Comparison of ENCODE assay signal across 25 cellular contexts in the genomic region with DNA sequence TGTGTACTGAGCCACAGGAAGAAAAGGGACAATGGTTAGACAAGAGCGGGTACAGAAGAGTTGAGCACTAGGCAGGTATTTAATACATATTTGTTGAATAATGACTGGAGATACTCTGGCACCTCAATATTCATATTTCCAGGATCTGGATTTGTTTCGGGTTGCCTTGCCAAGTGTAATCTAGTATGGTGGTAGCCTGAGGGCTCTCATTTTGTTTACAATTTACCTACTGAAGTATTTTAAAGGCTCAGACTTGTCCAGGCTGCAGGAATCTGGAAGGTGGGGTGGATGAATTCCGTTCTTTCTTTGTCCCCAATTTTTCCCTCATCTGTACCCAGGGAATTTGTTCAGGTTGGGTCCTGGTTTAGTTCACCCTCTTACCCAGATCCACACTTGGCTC.
"Had no signal": no experiment of that assay in that cellular context is flagged by ENCODE, and none has a peak within 500 bp of the region (broad histone marks: within the 10 kb centered on the region; RNA-seq: fewer than 3 reads in every experiment).

No MANE protein-coding gene starts in this region.

- H3K9me3 Mint-ChIP-seq: activated naive CD4-positive, alpha-beta T cell treated with anti-CD3 and anti-CD28 coated beads, Interleukin-2, amount 50 U/mL, for 24 hours; activated T-helper 2 cell treated with anti-CD3 and anti-CD28 coated beads, Interferon-gamma antibody, Interleukin-2, Interleukin-4, amounts not matched to agents 10 μg/mL and 5 μg/mL and 100 μg/mL, durations not matched to agents 14 hours and 24 hours and 36 hours had no signal

- H3K27ac Mint-ChIP-seq: activated B cell treated with CpG ODN at 0.5 μM for 24 hours; activated CD8-positive, alpha-beta memory T cell treated with anti-CD3 and anti-CD28 coated beads, Interleukin-2, amount 10 ng/mL, durations not matched to agents 7 days and 5 days; activated CD8-positive, alpha-beta T cell treated with anti-CD3 and anti-CD28 coated beads, Interleukin-2, amount 10 ng/mL, durations not matched to agents 7 days and 5 days; activated naive CD4-positive, alpha-beta T cell treated with anti-CD3 and anti-CD28 coated beads, Interleukin-2, amount 50 U/mL, for 24 hours; activated T-helper 2 cell treated with anti-CD3 and anti-CD28 coated beads, Interferon-gamma antibody, Interleukin-2, Interleukin-4, amounts not matched to agents 10 μg/mL and 5 μg/mL and 100 μg/mL, durations not matched to agents 14 hours and 24 hours and 36 hours; immature natural killer cell had no signal

- H3K9me3 ChIP-seq: pancreas, prostate gland, testis, transverse colon had no signal

- DNase-seq: activated B cell treated with CpG ODN at 0.5 μM for 24 hours; activated CD8-positive, alpha-beta memory T cell treated with anti-CD3 and anti-CD28 coated beads, Interleukin-2, amount 10 ng/mL, durations not matched to agents 7 days and 5 days; activated CD8-positive, alpha-beta T cell treated with anti-CD3 and anti-CD28 coated beads, Interleukin-2, amount 10 ng/mL, durations not matched to agents 7 days and 5 days; activated T-cell treated with anti-CD3 and anti-CD28 coated beads, Interleukin-2, amount 50 U/mL, for 48 hours; cortex of kidney; foreskin fibroblast; head of caudate nucleus; hypothalamus; immature natural killer cell; lower lobe of right lung; pancreas; retina; stimulated activated CD4-positive, alpha-beta T cell treated with anti-CD3 and anti-CD28 coated beads, Interleukin-12 subunit alpha, Interleukin-12 subunit beta, amount 100 ng/mL, for 4 hours; stimulated activated CD4-positive, alpha-beta T cell treated with anti-CD3 and anti-CD28 coated beads, Interleukin-4, amount 100 ng/mL, for 1 hour; stimulated activated naive CD8-positive, alpha-beta T cell treated with anti-CD3 and anti-CD28 coated beads, Interleukin-15, Interleukin-2, amounts not matched to agents 100 U/mL and 50 U/mL, for 24 hours; T-helper 2 cell; testis; transverse colon had no signal

- H3K27me3 ChIP-seq: cardiac muscle cell, pancreas, testis, transverse colon had no signal

- H3K27ac ChIP-seq: cardiac muscle cell, lower lobe of right lung, pancreas, prostate gland, testis, transverse colon had no signal

- H3K4me1 Mint-ChIP-seq: activated B cell treated with CpG ODN at 0.5 μM for 24 hours; activated CD8-positive, alpha-beta memory T cell treated with anti-CD3 and anti-CD28 coated beads, Interleukin-2, amount 10 ng/mL, durations not matched to agents 7 days and 5 days; activated naive CD4-positive, alpha-beta T cell treated with anti-CD3 and anti-CD28 coated beads, Interleukin-2, amount 50 U/mL, for 24 hours; immature natural killer cell had no signal

- H3K4me3 ChIP-seq: cardiac muscle cell, lower lobe of right lung, pancreas, prostate gland, skin epidermis, testis, transverse colon had no signal

- ATAC-seq: activated CD8-positive, alpha-beta memory T cell treated with anti-CD3 and anti-CD28 coated beads, Interleukin-2, amount 10 ng/mL, durations not matched to agents 7 days and 5 days; activated CD8-positive, alpha-beta T cell treated with anti-CD3 and anti-CD28 coated beads, Interleukin-2, amount 10 ng/mL, durations not matched to agents 7 days and 5 days; esophagus mucosa; lower lobe of right lung; pancreas; sciatic nerve; stimulated activated naive CD8-positive, alpha-beta T cell treated with anti-CD3 and anti-CD28 coated beads, Interleukin-15, Interleukin-2, amounts not matched to agents 100 U/mL and 50 U/mL, for 24 hours had no signal

- H3K4me3 Mint-ChIP-seq: activated B cell treated with CpG ODN at 0.5 μM for 24 hours; activated CD8-positive, alpha-beta memory T cell treated with anti-CD3 and anti-CD28 coated beads, Interleukin-2, amount 10 ng/mL, durations not matched to agents 7 days and 5 days; activated CD8-positive, alpha-beta T cell treated with anti-CD3 and anti-CD28 coated beads, Interleukin-2, amount 10 ng/mL, durations not matched to agents 7 days and 5 days; activated naive CD4-positive, alpha-beta T cell treated with anti-CD3 and anti-CD28 coated beads, Interleukin-2, amount 50 U/mL, for 24 hours; immature natural killer cell had no signal

- H3K4me1 ChIP-seq: prostate gland, testis had no signal

- H3K36me3 Mint-ChIP-seq: activated CD8-positive, alpha-beta memory T cell treated with anti-CD3 and anti-CD28 coated beads, Interleukin-2, amount 10 ng/mL, durations not matched to agents 7 days and 5 days; immature natural killer cell had no signal

- H3K36me3 ChIP-seq: cardiac muscle cell, lower lobe of right lung, pancreas, prostate gland, transverse colon had no signal
